Comparison of ENCODE assay signal across 10 cellular contexts in the genomic region with DNA sequence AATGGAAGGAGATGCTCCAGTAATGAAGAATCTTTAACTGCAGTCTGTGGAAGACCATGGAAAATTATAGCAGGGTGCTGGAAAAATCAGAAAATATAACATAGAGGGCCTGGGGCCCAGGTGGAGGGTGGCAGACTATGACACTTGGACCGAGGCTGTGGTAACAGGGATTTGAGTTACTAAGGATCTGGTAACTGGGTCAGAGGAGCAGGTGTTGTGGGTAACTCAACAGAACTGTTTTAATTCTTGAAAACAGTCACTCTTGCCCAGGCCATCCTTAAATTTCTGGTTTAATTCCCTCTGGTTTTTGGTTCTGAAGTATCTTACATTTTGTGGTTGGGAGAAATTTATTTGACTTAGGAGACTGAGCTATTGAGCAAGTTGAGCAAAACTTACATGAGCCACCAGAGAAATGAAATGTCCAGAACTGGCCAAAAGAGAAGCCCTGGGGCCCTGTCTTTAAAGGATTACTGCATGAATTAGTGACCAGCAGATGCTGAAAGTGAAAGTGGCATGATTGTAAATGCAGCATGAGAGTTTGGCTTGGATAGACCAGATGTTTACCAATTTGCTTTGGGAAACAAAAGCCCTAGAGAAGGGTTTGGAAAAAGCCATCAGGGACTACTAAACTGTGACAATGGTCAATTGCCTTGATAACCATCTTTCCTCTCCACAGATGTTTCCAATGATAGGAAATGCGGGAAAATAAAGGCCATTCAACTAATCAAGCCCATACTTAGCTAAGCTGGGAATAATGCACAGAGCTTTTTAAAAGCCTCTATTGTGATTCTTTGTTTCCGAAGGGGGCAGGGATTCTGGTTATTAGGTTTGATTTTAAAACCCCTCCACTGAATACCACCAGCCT.
DNase-seq lines count a peak whose midpoint lies in the region; ATAC-seq and TF ChIP-seq lines count a peak whose summit lies in the region.
"Had no signal": no experiment of that assay in that cellular context is flagged by ENCODE, and none has a peak within 500 bp of the region (broad histone marks: within the 10 kb centered on the region; RNA-seq: fewer than 3 reads in every experiment).

No MANE protein-coding gene starts in this region.

- TF ChIP-seq POLR2A in erythroblast (IDR thresholded peaks at IDR 0.05; ENCODE audit: low read length): no peak

- H3K27ac Mint-ChIP-seq in activated naive CD8-positive, alpha-beta T cell treated with anti-CD3 and anti-CD28 coated beads for 36 hours: no peak overlapping the region

- intact Hi-C loops in heart right ventricle (cut with DNase I): loop anchor here in 5 of 10 donors (5.0 to 10.0 kb wide), 4 partner anchors 56 to 376 kb away; partner anchors contain the start of gene TGFBR2 (in 2 of the 5)

- H3K27me3 ChIP-seq in heart right ventricle: no peaks in the 10 kb centered on the region

- ATAC-seq in heart right ventricle: peak; percentile 46 to 77 (median 60)

- peaks cover 2% of the 10 kb centered on the region for H3K9me3 Mint-ChIP-seq in activated naive CD8-positive, alpha-beta T cell treated with anti-CD3 and anti-CD28 coated beads for 36 hours

- peak; percentile 84 for DNase-seq in GM04503 (ENCODE audit: low read depth)
- DNase-seq in amniotic epithelial cell (ENCODE audit: low read depth): peak; percentile 77
- peak in 1 of 2 donors; percentile 27 for DNase-seq in heart right ventricle
- DNase-seq in erythroblast (lab: John Stamatoyannopoulos, UW): no peak
- DNase-seq in activated naive CD8-positive, alpha-beta T cell treated with anti-CD3 and anti-CD28 coated beads for 36 hours: no peak
- DNase-seq in CD1c-positive myeloid dendritic cell (ENCODE audit: extremely low spot score): no peak
- no peak for DNase-seq in C1 segment of cervical spinal cord (lab: John Stamatoyannopoulos, UW)
- DNase-seq: stimulated activated CD4-positive, alpha-beta T cell treated with anti-CD3 and anti-CD28 coated beads, Interleukin-2, amount 100 ng/mL, for 48 hours had no signal

- H3K4me1 ChIP-seq in heart right ventricle: peaks cover 6 to 79% (median 49%) of the 10 kb centered on the region in 9 donors

- no peak overlapping the region for H3K4me3 Mint-ChIP-seq in activated naive CD8-positive, alpha-beta T cell treated with anti-CD3 and anti-CD28 coated beads for 36 hours

- no peaks in the 10 kb centered on the region for H3K36me3 ChIP-seq in heart right ventricle

- H3K4me3 ChIP-seq in heart right ventricle (no peak overlapping the region), skin epidermis (no peak overlapping the region)
- H3K4me3 ChIP-seq: mucosa of descending colon had no signal

- WGBS in heart right ventricle, 2 donors: 68 to 70% methylated on average over 3 of the region's 3 CpGs

- H3K27me3 Mint-ChIP-seq in activated naive CD8-positive, alpha-beta T cell treated with anti-CD3 and anti-CD28 coated beads for 36 hours: no peaks in the 10 kb centered on the region

- TF ChIP-seq CTCF in heart right ventricle (IDR thresholded peaks at IDR 0.05): no peak

- peak overlapping the region; percentile 15 to 77 (median 58) for H3K27ac ChIP-seq in heart right ventricle
- H3K27ac ChIP-seq in skin epidermis: peak overlapping the region in 11 of 21 experiments; percentile 7 to 74 (median 43)

- H3K4me1 Mint-ChIP-seq in activated naive CD8-positive, alpha-beta T cell treated with anti-CD3 and anti-CD28 coated beads for 36 hours: peaks cover 11% of the 10 kb centered on the region

- no peaks in the 10 kb centered on the region for H3K9me3 ChIP-seq in heart right ventricle
- H3K9me3 ChIP-seq: mucosa of descending colon had no signal

- peaks cover 8% of the 10 kb centered on the region for H3K36me3 Mint-ChIP-seq in activated naive CD8-positive, alpha-beta T cell treated with anti-CD3 and anti-CD28 coated beads for 36 hours

Comparison
In these comparisons a context has a peak if more than half of its experiments do, and no peak if none do; other contexts are left out.
1. DNase-seq: peak in GM04503 (single experiment) and amniotic epithelial cell (single experiment); none in erythroblast (0 of 2), activated naive CD8-positive, alpha-beta T cell treated with anti-CD3 and anti-CD28 coated beads for 36 hours (single experiment), CD1c-positive myeloid dendritic cell (single experiment) and C1 segment of cervical spinal cord (0 of 14).